Comparison of ENCODE assay signal across 1 cellular context in the genomic region with DNA sequence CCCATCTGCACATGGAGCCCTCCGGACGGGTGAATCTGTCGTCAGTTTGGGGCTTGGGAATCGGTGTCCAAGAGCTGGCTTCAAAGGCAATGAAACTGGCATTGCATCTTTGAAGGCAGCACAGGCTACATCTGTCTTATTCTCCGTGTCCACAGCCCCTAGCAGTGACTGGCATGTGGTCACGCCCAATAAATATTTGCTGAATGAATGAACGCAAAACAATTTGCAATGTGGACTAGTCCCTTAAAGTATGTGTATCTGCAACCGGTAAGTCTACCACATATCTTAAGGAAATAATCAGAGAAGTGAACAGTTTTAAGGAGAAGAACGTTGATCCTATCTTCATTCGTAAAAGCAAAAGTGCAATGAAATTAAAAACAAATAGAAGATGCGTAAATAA.
TF ChIP-seq lines count a peak whose summit lies in the region.

No MANE protein-coding gene starts in this region.

TF ChIP-seq in GM23338, 12 proteins besides CTCF, POLR2A, EP300 and RAD21 (continued from another document):
- TF ChIP-seq, protein P1, sequence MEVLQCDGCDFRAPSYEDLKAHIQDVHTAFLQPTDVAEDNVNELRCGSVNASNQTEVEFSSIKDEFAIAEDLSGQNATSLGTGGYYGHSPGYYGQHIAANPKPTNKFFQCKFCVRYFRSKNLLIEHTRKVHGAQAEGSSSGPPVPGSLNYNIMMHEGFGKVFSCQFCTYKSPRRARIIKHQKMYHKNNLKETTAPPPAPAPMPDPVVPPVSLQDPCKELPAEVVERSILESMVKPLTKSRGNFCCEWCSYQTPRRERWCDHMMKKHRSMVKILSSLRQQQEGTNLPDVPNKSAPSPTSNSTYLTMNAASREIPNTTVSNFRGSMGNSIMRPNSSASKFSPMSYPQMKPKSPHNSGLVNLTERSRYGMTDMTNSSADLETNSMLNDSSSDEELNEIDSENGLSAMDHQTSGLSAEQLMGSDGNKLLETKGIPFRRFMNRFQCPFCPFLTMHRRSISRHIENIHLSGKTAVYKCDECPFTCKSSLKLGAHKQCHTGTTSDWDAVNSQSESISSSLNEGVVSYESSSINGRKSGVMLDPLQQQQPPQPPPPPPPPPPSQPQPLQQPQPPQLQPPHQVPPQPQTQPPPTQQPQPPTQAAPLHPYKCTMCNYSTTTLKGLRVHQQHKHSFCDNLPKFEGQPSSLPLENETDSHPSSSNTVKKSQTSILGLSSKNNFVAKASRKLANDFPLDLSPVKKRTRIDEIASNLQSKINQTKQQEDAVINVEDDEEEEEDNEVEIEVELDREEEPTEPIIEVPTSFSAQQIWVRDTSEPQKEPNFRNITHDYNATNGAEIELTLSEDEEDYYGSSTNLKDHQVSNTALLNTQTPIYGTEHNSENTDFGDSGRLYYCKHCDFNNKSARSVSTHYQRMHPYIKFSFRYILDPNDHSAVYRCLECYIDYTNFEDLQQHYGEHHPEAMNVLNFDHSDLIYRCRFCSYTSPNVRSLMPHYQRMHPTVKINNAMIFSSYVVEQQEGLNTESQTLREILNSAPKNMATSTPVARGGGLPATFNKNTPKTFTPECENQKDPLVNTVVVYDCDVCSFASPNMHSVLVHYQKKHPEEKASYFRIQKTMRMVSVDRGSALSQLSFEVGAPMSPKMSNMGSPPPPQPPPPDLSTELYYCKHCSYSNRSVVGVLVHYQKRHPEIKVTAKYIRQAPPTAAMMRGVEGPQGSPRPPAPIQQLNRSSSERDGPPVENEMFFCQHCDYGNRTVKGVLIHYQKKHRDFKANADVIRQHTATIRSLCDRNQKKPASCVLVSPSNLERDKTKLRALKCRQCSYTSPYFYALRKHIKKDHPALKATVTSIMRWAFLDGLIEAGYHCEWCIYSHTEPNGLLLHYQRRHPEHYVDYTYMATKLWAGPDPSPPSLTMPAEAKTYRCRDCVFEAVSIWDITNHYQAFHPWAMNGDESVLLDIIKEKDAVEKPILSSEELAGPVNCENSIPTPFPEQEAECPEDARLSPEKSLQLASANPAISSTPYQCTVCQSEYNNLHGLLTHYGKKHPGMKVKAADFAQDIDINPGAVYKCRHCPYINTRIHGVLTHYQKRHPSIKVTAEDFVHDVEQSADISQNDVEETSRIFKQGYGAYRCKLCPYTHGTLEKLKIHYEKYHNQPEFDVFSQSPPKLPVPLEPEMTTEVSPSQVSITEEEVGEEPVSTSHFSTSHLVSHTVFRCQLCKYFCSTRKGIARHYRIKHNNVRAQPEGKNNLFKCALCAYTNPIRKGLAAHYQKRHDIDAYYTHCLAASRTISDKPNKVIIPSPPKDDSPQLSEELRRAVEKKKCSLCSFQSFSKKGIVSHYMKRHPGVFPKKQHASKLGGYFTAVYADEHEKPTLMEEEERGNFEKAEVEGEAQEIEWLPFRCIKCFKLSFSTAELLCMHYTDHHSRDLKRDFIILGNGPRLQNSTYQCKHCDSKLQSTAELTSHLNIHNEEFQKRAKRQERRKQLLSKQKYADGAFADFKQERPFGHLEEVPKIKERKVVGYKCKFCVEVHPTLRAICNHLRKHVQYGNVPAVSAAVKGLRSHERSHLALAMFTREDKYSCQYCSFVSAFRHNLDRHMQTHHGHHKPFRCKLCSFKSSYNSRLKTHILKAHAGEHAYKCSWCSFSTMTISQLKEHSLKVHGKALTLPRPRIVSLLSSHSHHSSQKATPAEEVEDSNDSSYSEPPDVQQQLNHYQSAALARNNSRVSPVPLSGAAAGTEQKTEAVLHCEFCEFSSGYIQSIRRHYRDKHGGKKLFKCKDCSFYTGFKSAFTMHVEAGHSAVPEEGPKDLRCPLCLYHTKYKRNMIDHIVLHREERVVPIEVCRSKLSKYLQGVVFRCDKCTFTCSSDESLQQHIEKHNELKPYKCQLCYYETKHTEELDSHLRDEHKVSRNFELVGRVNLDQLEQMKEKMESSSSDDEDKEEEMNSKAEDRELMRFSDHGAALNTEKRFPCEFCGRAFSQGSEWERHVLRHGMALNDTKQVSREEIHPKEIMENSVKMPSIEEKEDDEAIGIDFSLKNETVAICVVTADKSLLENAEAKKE (CRISPR knock-in tag; IDR thresholded peaks at IDR 0.05), result no peak
- no peak for TF ChIP-seq EZH2phosphoT487 (IDR thresholded peaks at IDR 0.05; ENCODE audit: unreplicated experiment)
- TF ChIP-seq JUNB (IDR thresholded peaks at IDR 0.05; ENCODE audit: unreplicated experiment), result no peak
- TF ChIP-seq ZNF331 (CRISPR knock-in tag; IDR thresholded peaks at IDR 0.05; ENCODE audit: low read depth), result no peak
- TF ChIP-seq EZH2 (IDR thresholded peaks at IDR 0.05; ENCODE audit: low read depth, unreplicated experiment), result no peak
